ENCODE assay signal across 17 cellular contexts in the genomic region with DNA sequence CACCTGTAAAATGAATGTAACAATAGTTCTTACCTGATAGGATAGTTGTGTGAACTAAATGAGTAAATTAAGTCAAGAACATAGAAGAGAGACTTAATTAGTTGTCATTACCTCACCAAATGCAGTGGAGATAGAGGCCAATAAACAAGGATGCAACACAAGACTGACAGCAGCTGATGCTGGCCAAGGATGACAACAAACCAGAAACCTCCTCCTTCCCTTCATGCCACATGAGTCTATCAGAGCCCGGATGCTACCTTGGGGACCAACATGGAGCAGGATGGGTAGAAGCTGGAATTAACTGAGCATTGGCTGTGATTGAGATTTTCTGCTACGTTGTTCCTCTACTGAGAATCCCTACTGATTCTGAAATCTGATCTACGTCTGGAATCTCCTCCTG.
"Had no signal": no experiment of that assay in that cellular context is flagged by ENCODE, and none has a peak within 500 bp of the region (broad histone marks: within the 10 kb centered on the region; RNA-seq: fewer than 3 reads in every experiment).

No MANE protein-coding gene starts in this region.

- H3K9me3 ChIP-seq: lower lobe of right lung, psoas muscle, sigmoid colon, testis, tibial artery had no signal

- H3K36me3 Mint-ChIP-seq: natural killer cell; stimulated activated effector memory CD8-positive, alpha-beta T cell treated with anti-CD3 and anti-CD28 coated beads, Interleukin-12 subunit alpha, Interleukin-12 subunit beta, amount 100 ng/mL, for 72 hours; type B pancreatic cell had no signal

- H3K4me3 ChIP-seq: lower lobe of right lung, psoas muscle, sigmoid colon, testis, tibial artery had no signal

- H3K27ac ChIP-seq: lower lobe of right lung, psoas muscle, sigmoid colon, testis, tibial artery had no signal

- H3K4me3 Mint-ChIP-seq: effector memory CD8-positive, alpha-beta T cell; natural killer cell; stimulated activated effector memory CD8-positive, alpha-beta T cell treated with anti-CD3 and anti-CD28 coated beads, Interleukin-12 subunit alpha, Interleukin-12 subunit beta, amount 100 ng/mL, for 72 hours; type B pancreatic cell had no signal

- DNase-seq: cortex of kidney; effector memory CD8-positive, alpha-beta T cell; head of caudate nucleus; left ventricle myocardium superior; lower lobe of right lung; natural killer cell; posterior cingulate gyrus; psoas muscle; right cardiac atrium; sigmoid colon; stimulated activated CD4-positive, alpha-beta T cell treated with anti-CD3 and anti-CD28 coated beads, Interleukin-2, amount 100 ng/mL, for 24 hours; stimulated activated CD4-positive, alpha-beta T cell treated with anti-CD3 and anti-CD28 coated beads, Interleukin-4, amount 100 ng/mL, for 24 hours; stimulated activated naive CD4-positive, alpha-beta T cell treated with Interleukin-2 at 50 U/mL for 16 hours; testis; tibial artery had no signal

- H3K27ac Mint-ChIP-seq: effector memory CD8-positive, alpha-beta T cell; natural killer cell; stimulated activated effector memory CD8-positive, alpha-beta T cell treated with anti-CD3 and anti-CD28 coated beads, Interleukin-12 subunit alpha, Interleukin-12 subunit beta, amount 100 ng/mL, for 72 hours; type B pancreatic cell had no signal

- H3K36me3 ChIP-seq: lower lobe of right lung, sigmoid colon, tibial artery had no signal

- H3K4me1 ChIP-seq: lower lobe of right lung, psoas muscle, sigmoid colon, testis, tibial artery had no signal

- H3K4me1 Mint-ChIP-seq: natural killer cell; stimulated activated effector memory CD8-positive, alpha-beta T cell treated with anti-CD3 and anti-CD28 coated beads, Interleukin-12 subunit alpha, Interleukin-12 subunit beta, amount 100 ng/mL, for 72 hours had no signal

- H3K27me3 ChIP-seq: sigmoid colon, testis, tibial artery had no signal

- H3K9me3 Mint-ChIP-seq: effector memory CD8-positive, alpha-beta T cell; natural killer cell; stimulated activated effector memory CD8-positive, alpha-beta T cell treated with anti-CD3 and anti-CD28 coated beads, Interleukin-12 subunit alpha, Interleukin-12 subunit beta, amount 100 ng/mL, for 72 hours; type B pancreatic cell had no signal
